ENCODE assay signal across 17 cellular contexts in the genomic region with DNA sequence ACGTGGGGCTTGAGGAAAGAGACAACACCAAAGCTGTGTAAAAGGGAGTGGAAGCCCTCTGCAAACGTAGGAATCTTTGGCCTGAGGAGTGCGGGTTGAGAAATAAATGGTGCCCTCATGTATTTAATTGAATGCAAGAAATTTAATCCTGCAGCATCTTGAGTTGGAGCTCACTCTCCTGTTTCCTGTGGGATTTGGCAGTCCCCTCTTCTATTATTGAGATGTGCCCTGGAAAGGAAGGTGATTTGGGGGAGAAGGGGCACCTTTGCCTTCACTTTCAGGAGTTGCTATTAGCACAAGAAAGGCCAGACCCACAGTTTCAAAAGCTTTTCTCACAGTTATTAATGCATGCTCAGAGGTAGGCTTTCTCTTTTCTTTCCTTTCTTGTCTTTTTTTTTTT.
"Had no signal": no experiment of that assay in that cellular context is flagged by ENCODE, and none has a peak within 500 bp of the region (broad histone marks: within the 10 kb centered on the region; RNA-seq: fewer than 3 reads in every experiment).

No MANE protein-coding gene starts in this region.

- H3K4me2 ChIP-seq: hepatocyte had no signal

- H3K27me3 ChIP-seq: hepatocyte, testis, tibial nerve had no signal

- H3K27ac ChIP-seq: coronary artery, hepatocyte, psoas muscle, testis, tibial nerve had no signal

- H3K4me3 ChIP-seq: coronary artery, hepatocyte, psoas muscle, testis, tibial nerve had no signal

- H3K4me1 ChIP-seq: testis, tibial nerve had no signal

- DNase-seq: effector CD4-positive, alpha-beta T cell; foreskin melanocyte; head of caudate nucleus; left colon; naive thymus-derived CD4-positive, alpha-beta T cell; nephron progenitor cell; psoas muscle; retina; stimulated activated CD4-positive, alpha-beta T cell treated with anti-CD3 and anti-CD28 coated beads, Interleukin-2, amount 100 ng/mL, for 24 hours; stimulated activated CD4-positive, alpha-beta T cell treated with anti-CD3 and anti-CD28 coated beads, Interleukin-4, amount 100 ng/mL, for 4 hours; stimulated activated naive B cell treated with anti-CD40 and anti-IgM and Interleukin-4, amounts not matched to agents 10 μg/mL and 1 μg/mL and 100 μg/mL, for 72 hours; stimulated activated naive CD8-positive, alpha-beta T cell treated with anti-CD3 and anti-CD28 coated beads, Interleukin-15, amount 100 ng/mL, for 72 hours; testis had no signal

- H2AFZ ChIP-seq: hepatocyte had no signal

- H3K36me3 ChIP-seq: tibial nerve had no signal

- H3K79me2 ChIP-seq: hepatocyte had no signal

- H3K9me3 ChIP-seq: psoas muscle, testis had no signal

- ATAC-seq: left colon; naive thymus-derived CD4-positive, alpha-beta T cell; psoas muscle; sciatic nerve; stimulated activated naive B cell treated with anti-CD40 and anti-IgM and Interleukin-4, amounts not matched to agents 10 μg/mL and 1 μg/mL and 100 μg/mL, for 72 hours; stimulated activated naive CD8-positive, alpha-beta T cell treated with anti-CD3 and anti-CD28 coated beads, Interleukin-15, amount 100 ng/mL, for 72 hours had no signal
